ENCODE assay signal across 10 cellular contexts in genomic region chr7:142797342-142797798, GRCh38. TPM values are rescaled to one million over a fixed set of nuclear protein-coding genes. Genes with fewer than 3 reads are reported as not detected.
DNase-seq lines count a peak whose midpoint lies in the region; ATAC-seq and TF ChIP-seq lines count a peak whose summit lies in the region.
"Had no signal": no experiment of that assay in that cellular context is flagged by ENCODE, and none has a peak within 500 bp of the region (broad histone marks: within the 10 kb centered on the region; RNA-seq: fewer than 3 reads in every experiment).

No MANE protein-coding gene starts in this region.

- TF ChIP-seq CTCF in Caco-2 (IDR thresholded peaks at IDR 0.05; ENCODE audit: insufficient read depth in 1 of 2, low read depth in 1 of 2, low read length in 1 of 2, severe bottlenecking in 1 of 2, unreplicated experiment in 1 of 2) = no peak

- peaks cover 78% of the 10 kb centered on the region for H3K27me3 ChIP-seq in adipocyte (replicated peaks; ENCODE audit: control insufficient read depth, insufficient read depth, low read length)
- H3K27me3 ChIP-seq in Caco-2 (replicated peaks; ENCODE audit: control insufficient read depth, insufficient read depth, low read length) = no peaks in the 10 kb centered on the region; the same call in 1 of the 2 replicates
- H3K27me3 ChIP-seq in MG63 = peaks cover 18% of the 10 kb centered on the region

- H3K27ac Mint-ChIP-seq in memory B cell (peak overlapping the region; percentile 98), Caco-2 (ENCODE audit: unreplicated experiment) (no peak overlapping the region)

- CTCF ChIA-PET in Caco-2 (lab: Charles Lee) = no interaction called here

- H3K4me1 ChIP-seq in adipocyte (ENCODE audit: control insufficient read depth, insufficient read depth, low read length) = peaks cover 7% of the 10 kb centered on the region
- H3K4me1 ChIP-seq in Caco-2 = no peaks in the 10 kb centered on the region

- H3K4me3 Mint-ChIP-seq in memory B cell (peak overlapping the region; percentile 98), Caco-2 (ENCODE audit: unreplicated experiment) (no peak overlapping the region)

- H3K9me3 ChIP-seq in adipocyte (ENCODE audit: control insufficient read depth, low read length) = no peaks in the 10 kb centered on the region
- H3K9me3 ChIP-seq in Caco-2 = no peaks in the 10 kb centered on the region
- no peaks in the 10 kb centered on the region for H3K9me3 ChIP-seq in MG63

- H3K27me3 Mint-ChIP-seq in memory B cell = no peaks in the 10 kb centered on the region
- peaks cover 10% of the 10 kb centered on the region for H3K27me3 Mint-ChIP-seq in Caco-2 (ENCODE audit: insufficient read depth, unreplicated experiment)

- intact Hi-C loops in Caco-2 (cut with micrococcal nuclease; ENCODE audit: unreplicated experiment) = no loop called here

- no peak for DNase-seq in adipocyte (ENCODE audit: low read depth)
- peak in 1 of 2 donors; percentile 41 for DNase-seq in memory B cell (ENCODE audit: low spot score in 2 of 2)
- DNase-seq in SW 1271 (lab: John Stamatoyannopoulos, UW) = no peak
- DNase-seq in Caco-2 = no peak
- no peak for DNase-seq in MG63
- DNase-seq in NOMO-1 treated with dmso at 0.1 percent for 144 hours (lab: John Stamatoyannopoulos, UW; ENCODE audit: unreplicated experiment) = no peak

- H3K9me3 Mint-ChIP-seq in memory B cell (no peaks in the 10 kb centered on the region), Caco-2 (ENCODE audit: unreplicated experiment) (no peaks in the 10 kb centered on the region)

- POLR2A ChIA-PET in Caco-2 (lab: Charles Lee) = interaction anchor here (0.7 kb wide), 1 partner anchor 83 kb away, joined by 3 read pairs; no protein-coding TSS in a partner anchor

- peaks cover 34% of the 10 kb centered on the region for H3K36me3 Mint-ChIP-seq in memory B cell
- H3K36me3 Mint-ChIP-seq in Caco-2 (ENCODE audit: insufficient read depth, unreplicated experiment) = no peaks in the 10 kb centered on the region

- H3K4me3 ChIP-seq in adipocyte (ENCODE audit: low read length) (peak overlapping the region; percentile 54), Caco-2 (ENCODE audit: low read depth, low read length) (no peak overlapping the region), MG63 (no peak overlapping the region)

- no peaks in the 10 kb centered on the region for H3K36me3 ChIP-seq in adipocyte (ENCODE audit: control insufficient read depth, insufficient read depth, low read length, severe bottlenecking)
- H3K36me3 ChIP-seq in Caco-2 (ENCODE audit: control insufficient read depth, insufficient read depth, low read length) = no peaks in the 10 kb centered on the region
- H3K36me3 ChIP-seq in MG63 = no peaks in the 10 kb centered on the region

- ATAC-seq in GM19351 (IDR thresholded peaks at IDR 0.05; ENCODE audit: unreplicated experiment) (peak; percentile 37), HG03064 (IDR thresholded peaks at IDR 0.05; ENCODE audit: low read depth, unreplicated experiment) (peak; percentile 28), memory B cell (ENCODE audit: low read depth) (peak; percentile 47)
- ATAC-seq: left colon had no signal

- H3K9ac ChIP-seq in adipocyte (ENCODE audit: low read length) = peak overlapping the region; percentile 13

- H3K4me1 Mint-ChIP-seq in memory B cell = peaks cover 72% of the 10 kb centered on the region
- H3K4me1 Mint-ChIP-seq in Caco-2 (ENCODE audit: low read depth, unreplicated experiment) = no peaks in the 10 kb centered on the region

- BruUV-seq in Caco-2 (replicated peaks; lab: Mats Ljungman, UMichigan) = no TSS peak

RNA-seq across cellular contexts. Expression of gene PRSS2, which starts 26.6 kb away (rescaled TPM):
- total RNA-seq in Caco-2 (2022) = 8.8 and 9.3 TPM in 2 replicates
- not detected in 2 replicates for total RNA-seq in MG63 (2014; rRNA removed; shearing (Covaris generic); ENCODE audit: low replicate concordance)
- total RNA-seq: NCI-H460 had no signal

RNA-seq across cellular contexts. Expression of gene PRSS1, which starts 48.1 kb away (rescaled TPM):
- 18.1 TPM in 2 replicates for total RNA-seq in Caco-2 (2022)
- total RNA-seq in MG63 (2014; rRNA removed; shearing (Covaris generic); ENCODE audit: low replicate concordance) = not detected in 2 replicates
- total RNA-seq: NCI-H460 had no signal

RNA-seq across cellular contexts. Expression of gene EPHB6, which starts 57.5 kb away (rescaled TPM):
- 2.7 and 3.9 TPM in 2 replicates for total RNA-seq in Caco-2 (2022)
- total RNA-seq in MG63 (2014; rRNA removed; shearing (Covaris generic); ENCODE audit: low replicate concordance) = 0.96 and 3.6 TPM in 2 replicates
- total RNA-seq: NCI-H460 had no signal

Comparison
In these comparisons a context has a peak if more than half of its experiments do, and no peak if none do; other contexts are left out.
1. RNA of gene PRSS1, which starts 48.1 kb away (total RNA-seq): 18.1 TPM in Caco-2; not detected in MG63; every median in the first group is over 10 times any median in the second.
2. Peak in every context shown above with its lines, with median percentiles within 50 percentile points of each other: ATAC-seq.